In genomic region chr19:53511933-53512374, GRCh38 we compare ENCODE assay signal across 8 cellular contexts. TPM values are rescaled to one million over a fixed set of nuclear protein-coding genes. Genes with fewer than 3 reads are reported as not detected.
DNase-seq lines count a peak whose midpoint lies in the region; ATAC-seq, FAIRE-seq and TF ChIP-seq lines count a peak whose summit lies in the region.

No MANE protein-coding gene starts in this region.

- H3K27me3 ChIP-seq in lung (ENCODE audit: control insufficient read depth, insufficient read depth): no peaks in the 10 kb centered on the region

- no peaks in the 10 kb centered on the region for H3K36me3 ChIP-seq in lung (ENCODE audit: control insufficient read depth in 2 of 2, insufficient read depth in 2 of 2, low read length in 2 of 2)

- no peak overlapping the region for H3K4me3 Mint-ChIP-seq in activated CD4-positive, alpha-beta T cell treated with anti-CD3 and anti-CD28 coated beads for 36 hours

- H3K9me3 ChIP-seq in lung (ENCODE audit: control insufficient read depth in 2 of 2, insufficient read depth in 1 of 2, low read length in 1 of 2): no peaks in the 10 kb centered on the region

- H3K4me1 Mint-ChIP-seq in activated CD4-positive, alpha-beta T cell treated with anti-CD3 and anti-CD28 coated beads for 36 hours: no peaks in the 10 kb centered on the region

- peak; percentile 69 for TF ChIP-seq CTCF in D721Med (IDR thresholded peaks at IDR 0.05; ENCODE audit: insufficient read depth, missing control alignments)
- TF ChIP-seq CTCF in LNCaP clone FGC (IDR thresholded peaks at IDR 0.05; ENCODE audit: control insufficient read depth, extremely low read depth, insufficient read depth): peak; percentile 92
- peak; percentile 35 for TF ChIP-seq CTCF in lung (IDR thresholded peaks at IDR 0.05; ENCODE audit: control extremely low read depth, extremely low read depth)

- intact Hi-C loops in activated CD4-positive, alpha-beta T cell treated with anti-CD3 and anti-CD28 coated beads for 36 hours (cut with DNase I, micrococcal nuclease): loop anchor here (1.0 kb wide), 2 partner anchors 87 to 317 kb away; no protein-coding TSS in a partner anchor

- no peak for FAIRE-seq in D721Med (lab: Jason Lieb, UNC)

- H3K27me3 Mint-ChIP-seq in activated CD4-positive, alpha-beta T cell treated with anti-CD3 and anti-CD28 coated beads for 36 hours: peaks cover 5% of the 10 kb centered on the region

- DNase-seq in D721Med (ENCODE audit: insufficient read length, low spot score) (no peak), LNCaP clone FGC (ENCODE audit: low read depth) (peak; percentile 59), lung (ENCODE audit: low spot score) (peak; percentile 54), NCI-H1048 (lab: John Stamatoyannopoulos, UW) (no peak)
- peak; percentile 71 for DNase-seq in activated CD4-positive, alpha-beta T cell treated with anti-CD3 and anti-CD28 coated beads for 36 hours
- DNase-seq in effector CD4-positive, alpha-beta T cell: peak; percentile 19
- peak; percentile 23 for DNase-seq in stimulated activated naive CD4-positive, alpha-beta T cell treated with Interleukin-2 at 50 U/mL for 16 hours (lab: John Stamatoyannopoulos, UW)

- POLR2A ChIA-PET in activated CD4-positive, alpha-beta T cell treated with anti-CD3 and anti-CD28 coated beads for 36 hours (lab: Charles Lee): no interaction called here

- CTCF ChIA-PET in activated CD4-positive, alpha-beta T cell treated with anti-CD3 and anti-CD28 coated beads for 36 hours (lab: Charles Lee): no interaction called here

- peak; percentile 84 for ATAC-seq in activated CD4-positive, alpha-beta T cell treated with anti-CD3 and anti-CD28 coated beads for 36 hours
- ATAC-seq in lung (ENCODE audit: insufficient read depth, low FRiP score) (peak; percentile 82), HG02623 (IDR thresholded peaks at IDR 0.05; ENCODE audit: unreplicated experiment) (no peak)

- no peaks in the 10 kb centered on the region for H3K36me3 Mint-ChIP-seq in activated CD4-positive, alpha-beta T cell treated with anti-CD3 and anti-CD28 coated beads for 36 hours (ENCODE audit: low read depth)

- 42 to 43% methylated on average over 11 of the region's 11 CpGs for WGBS in lung, 2 donors

- H3K27ac Mint-ChIP-seq in activated CD4-positive, alpha-beta T cell treated with anti-CD3 and anti-CD28 coated beads for 36 hours: no peak overlapping the region

- H3K4me3 ChIP-seq in LNCaP clone FGC (ENCODE audit: low read depth, low read length) (no peak overlapping the region), lung (no peak overlapping the region)

- no peak overlapping the region for H3K27ac ChIP-seq in lung (ENCODE audit: low read depth in 1 of 2, low read length in 1 of 2)

- no peaks in the 10 kb centered on the region for H3K4me1 ChIP-seq in lung (ENCODE audit: control insufficient read depth in 2 of 2, insufficient read depth in 2 of 2, low read length in 2 of 2)

- H3K9me3 Mint-ChIP-seq in activated CD4-positive, alpha-beta T cell treated with anti-CD3 and anti-CD28 coated beads for 36 hours (ENCODE audit: low read depth): no peaks in the 10 kb centered on the region

RNA-seq across cellular contexts. Expression of gene ZNF331, which starts 26.0 kb away (rescaled TPM):
- 10 to 100 TPM; 24.3 to 29.7 TPM for total RNA-seq in activated CD4-positive, alpha-beta T cell treated with anti-CD3 and anti-CD28 coated beads for 36 hours
- total RNA-seq in lung: 10 to 100 TPM; 21.2 to 27.9 TPM
- polyA plus RNA-seq in lung: 10 to 100 TPM; 12.7 to 24.5 TPM

RNA-seq across cellular contexts. Expression of gene ZNF813, which starts 44.4 kb away (rescaled TPM):
- 1 to 10 TPM; 5.8 to 7.4 TPM for total RNA-seq in activated CD4-positive, alpha-beta T cell treated with anti-CD3 and anti-CD28 coated beads for 36 hours
- total RNA-seq in lung: 1 to 10 TPM; 2.8 to 5.3 TPM
- polyA plus RNA-seq in lung: 1 to 10 TPM; 1.2 TPM

Comparison
In these comparisons a context has a peak if more than half of its experiments do, and no peak if none do; other contexts are left out.
1. DNase-seq: peak in LNCaP clone FGC (single experiment), activated CD4-positive, alpha-beta T cell treated with anti-CD3 and anti-CD28 coated beads for 36 hours (single experiment), effector CD4-positive, alpha-beta T cell (single experiment), lung (single experiment) and stimulated activated naive CD4-positive, alpha-beta T cell treated with Interleukin-2 at 50 U/mL for 16 hours (single experiment); none in D721Med (single experiment) and NCI-H1048 (single experiment).
2. CTCF ChIP-seq: peak in every context shown above with its lines; median percentile 92 in LNCaP clone FGC; 69 in D721Med; 35 in lung.